Comparison of ENCODE assay signal across 1 cellular context in genomic region chr12:130478786-130479185, GRCh38.
TF ChIP-seq lines count a peak whose summit lies in the region.

No MANE protein-coding gene starts in this region.

TF ChIP-seq in GM23338, 12 proteins besides CTCF, POLR2A, EP300 and RAD21 (continued from another document):
- TF ChIP-seq REST (IDR thresholded peaks at IDR 0.05; ENCODE audit: unreplicated experiment): no peak
- TF ChIP-seq NANOG (IDR thresholded peaks at IDR 0.05; ENCODE audit: borderline replicate concordance): no peak
- TF ChIP-seq ETS1 (IDR thresholded peaks at IDR 0.05): no peak
- TF ChIP-seq ZNF114 (CRISPR knock-in tag; IDR thresholded peaks at IDR 0.05): no peak
- no peak for TF ChIP-seq ZNF331 (CRISPR knock-in tag; IDR thresholded peaks at IDR 0.05; ENCODE audit: low read depth)
- no peak for TF ChIP-seq STAT1 (IDR thresholded peaks at IDR 0.05; ENCODE audit: unreplicated experiment)
- TF ChIP-seq EZH2phosphoT487 (IDR thresholded peaks at IDR 0.05; ENCODE audit: unreplicated experiment): no peak
- TF ChIP-seq CREB1 (CRISPR knock-in tag; IDR thresholded peaks at IDR 0.05; ENCODE audit: low read depth): no peak
